In the genomic region with DNA sequence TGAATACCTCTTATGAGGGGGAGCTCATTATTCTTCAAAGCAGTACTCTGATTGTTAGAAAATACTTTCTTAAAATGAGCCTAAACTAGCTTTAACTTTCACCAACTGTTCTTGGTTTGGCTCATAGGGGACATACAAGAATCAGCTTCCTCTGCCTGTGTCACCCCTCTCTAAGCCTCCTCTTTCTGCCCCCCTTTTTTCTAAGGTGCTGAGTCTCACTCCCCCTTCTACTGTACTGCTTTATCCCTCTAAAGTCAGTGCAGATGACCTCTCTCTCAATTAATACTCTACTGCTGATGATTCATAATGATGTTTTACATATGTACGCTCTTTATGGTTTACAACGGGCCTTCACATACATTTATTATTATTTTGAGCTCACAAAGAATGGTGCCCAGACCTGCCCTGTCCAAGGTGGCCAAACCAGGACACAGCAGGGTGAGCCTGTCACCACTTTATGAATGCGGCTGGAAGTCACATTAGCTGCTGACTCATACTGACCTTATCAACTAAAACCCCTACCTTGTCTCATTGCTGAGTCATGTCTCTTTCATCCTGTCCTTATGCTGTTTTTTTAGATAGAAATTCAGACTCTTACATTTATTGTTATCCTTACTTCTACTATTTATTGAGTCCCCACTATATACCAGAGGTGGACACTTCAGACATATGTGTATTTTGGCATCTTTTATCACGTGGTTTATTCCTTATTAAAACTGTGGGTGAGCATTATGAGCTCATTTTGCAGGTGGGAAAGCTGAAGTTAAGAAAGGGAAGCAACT, we compare ENCODE assay signal across 9 cellular contexts.
A peak's percentile ranks its signal among the peaks of the same experiment; 100 is the strongest.
DNase-seq lines count a peak whose midpoint lies in the region; ATAC-seq and TF ChIP-seq lines count a peak whose summit lies in the region.
"Had no signal": no experiment of that assay in that cellular context is flagged by ENCODE, and none has a peak within 500 bp of the region (broad histone marks: within the 10 kb centered on the region; RNA-seq: fewer than 3 reads in every experiment).

No MANE protein-coding gene starts in this region.

- TF ChIP-seq CTCF in nephron progenitor cell (IDR thresholded peaks at IDR 0.05): no peak

- no peaks in the 10 kb centered on the region for H3K9me3 Mint-ChIP-seq in activated naive CD4-positive, alpha-beta T cell treated with anti-CD3 and anti-CD28 coated beads for 36 hours
- H3K9me3 Mint-ChIP-seq in nephron progenitor cell: no peaks in the 10 kb centered on the region

- peaks cover 7% of the 10 kb centered on the region for H3K4me1 Mint-ChIP-seq in activated naive CD4-positive, alpha-beta T cell treated with anti-CD3 and anti-CD28 coated beads for 36 hours (ENCODE audit: low read depth)
- peaks cover 30% of the 10 kb centered on the region for H3K4me1 Mint-ChIP-seq in nephron progenitor cell

- H3K9ac ChIP-seq in HUES48 (ENCODE audit: low read depth, low read length): no peak overlapping the region
- H3K9ac ChIP-seq: BLaER1 treated with 17β-estradiol and CSF1 and Interleukin-3, amounts not matched to agents 10 nM and 100 nM had no signal

- no peaks in the 10 kb centered on the region for H3K9me3 ChIP-seq in HUES48 (ENCODE audit: control insufficient read depth, insufficient read depth, low read length)
- peaks cover 2% of the 10 kb centered on the region for H3K9me3 ChIP-seq in aorta (ENCODE audit: control insufficient read depth, low read length)

- H3K27me3 Mint-ChIP-seq in activated naive CD4-positive, alpha-beta T cell treated with anti-CD3 and anti-CD28 coated beads for 36 hours (ENCODE audit: low read depth): peaks cover 8% of the 10 kb centered on the region
- H3K27me3 Mint-ChIP-seq in nephron progenitor cell (ENCODE audit: low read depth, poor library complexity): peaks cover 6% of the 10 kb centered on the region

- H3K4me1 ChIP-seq in HUES48 (ENCODE audit: control insufficient read depth, insufficient read depth, low read length) (peaks cover 40% of the 10 kb centered on the region), aorta (ENCODE audit: control insufficient read depth in 1 of 2, insufficient read depth in 2 of 2, low read length in 2 of 2) (no peaks in the 10 kb centered on the region)
- H3K4me1 ChIP-seq: BLaER1 treated with 17β-estradiol and CSF1 and Interleukin-3, amounts not matched to agents 10 nM and 100 nM had no signal

- H3K36me3 Mint-ChIP-seq in activated naive CD4-positive, alpha-beta T cell treated with anti-CD3 and anti-CD28 coated beads for 36 hours (ENCODE audit: low read depth): no peaks in the 10 kb centered on the region
- H3K36me3 Mint-ChIP-seq in nephron progenitor cell (ENCODE audit: low read depth): no peaks in the 10 kb centered on the region

- CTCF ChIA-PET in activated naive CD4-positive, alpha-beta T cell treated with anti-CD3 and anti-CD28 coated beads for 36 hours (lab: Charles Lee): interaction anchor here (0.9 kb wide), 1 partner anchor 63 kb away, joined by 4 read pairs; no protein-coding TSS in a partner anchor

- intact Hi-C loops in activated naive CD4-positive, alpha-beta T cell treated with anti-CD3 and anti-CD28 coated beads for 36 hours (cut with micrococcal nuclease): no loop called here
- intact Hi-C loops in aorta (cut with DNase I): no loop called here

- H3K36me3 ChIP-seq in HUES48 (ENCODE audit: control insufficient read depth, insufficient read depth, low read length) (no peaks in the 10 kb centered on the region), aorta (ENCODE audit: control insufficient read depth in 1 of 2, insufficient read depth in 2 of 2, low read length in 1 of 2) (no peaks in the 10 kb centered on the region)
- H3K36me3 ChIP-seq: BLaER1 treated with 17β-estradiol and CSF1 and Interleukin-3, amounts not matched to agents 10 nM and 100 nM had no signal

- H3K27me3 ChIP-seq in HUES48 (ENCODE audit: control insufficient read depth, insufficient read depth, low read length) (no peaks in the 10 kb centered on the region), aorta (ENCODE audit: control insufficient read depth in 1 of 2, insufficient read depth in 2 of 2, low read length in 1 of 2) (no peaks in the 10 kb centered on the region)
- H3K27me3 ChIP-seq: BLaER1 treated with 17β-estradiol and CSF1 and Interleukin-3, amounts not matched to agents 10 nM and 100 nM had no signal

- H3K27ac ChIP-seq in HUES48 (ENCODE audit: low read depth, low read length) (peak overlapping the region; percentile 59), angular gyrus (ENCODE audit: low read depth, low read length) (peak overlapping the region; percentile 99), aorta (ENCODE audit: low read depth in 1 of 2, low read length in 2 of 2) (no peak overlapping the region)
- H3K27ac ChIP-seq: BLaER1 treated with 17β-estradiol and CSF1 and Interleukin-3, amounts not matched to agents 10 nM and 100 nM had no signal

- no peak overlapping the region for H3K4me3 ChIP-seq in HUES48 (ENCODE audit: low read depth, low read length)
- H3K4me3 ChIP-seq in aorta (ENCODE audit: low read length in 2 of 2): no peak overlapping the region
- H3K4me3 ChIP-seq: BLaER1 treated with 17β-estradiol and CSF1 and Interleukin-3, amounts not matched to agents 10 nM and 100 nM had no signal

- no peak overlapping the region for H3K4me3 Mint-ChIP-seq in activated naive CD4-positive, alpha-beta T cell treated with anti-CD3 and anti-CD28 coated beads for 36 hours
- H3K4me3 Mint-ChIP-seq in nephron progenitor cell: no peak overlapping the region

- peak; percentile 14 for DNase-seq in activated naive CD4-positive, alpha-beta T cell treated with anti-CD3 and anti-CD28 coated beads for 36 hours
- DNase-seq in activated naive CD4-positive, alpha-beta T cell (lab: John Stamatoyannopoulos, UW): no peak
- DNase-seq in nephron progenitor cell: no peak
- DNase-seq in COLO829 (ENCODE audit: low spot score): no peak
- DNase-seq in aorta: no peak

- no peak overlapping the region for H3K27ac Mint-ChIP-seq in activated naive CD4-positive, alpha-beta T cell treated with anti-CD3 and anti-CD28 coated beads for 36 hours
- peak overlapping the region; percentile 0 for H3K27ac Mint-ChIP-seq in nephron progenitor cell

- no peak for ATAC-seq in HG02852 (IDR thresholded peaks at IDR 0.05; ENCODE audit: unreplicated experiment)
- no peak for ATAC-seq in aorta (ENCODE audit: low FRiP score)

- 30 to 44% methylated on average over 4 of the region's 4 CpGs for WGBS in aorta, 2 donors

Comparison
In these comparisons a context has a peak if more than half of its experiments do, and no peak if none do; other contexts are left out.
1. H3K27ac ChIP-seq: peak in HUES48 (single experiment) and angular gyrus (single experiment); none in aorta (0 of 2).